Comparison of ENCODE assay signal across 37 cellular contexts in the genomic region with DNA sequence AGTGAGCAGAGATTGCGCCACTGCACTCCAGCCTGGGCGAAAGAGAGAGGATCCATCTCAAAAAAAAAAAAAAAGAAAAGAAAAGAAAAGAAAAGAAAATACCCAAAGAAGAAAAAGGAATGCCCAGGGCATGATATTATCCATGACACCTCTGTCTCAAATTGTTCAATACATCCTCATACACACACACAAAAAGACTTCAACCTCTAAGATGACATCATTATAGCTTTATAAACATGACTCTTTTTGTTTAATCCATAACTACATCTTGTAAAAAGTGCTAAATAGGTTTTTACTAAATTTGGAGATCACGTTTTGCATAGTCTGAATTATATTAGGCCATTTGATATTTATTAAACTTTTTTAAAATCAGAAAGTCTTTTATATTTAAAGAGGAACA. TPM values are rescaled to one million over a fixed set of nuclear protein-coding genes. Genes with fewer than 3 reads are reported as not detected.
"Had no signal": no experiment of that assay in that cellular context is flagged by ENCODE, and none has a peak within 500 bp of the region (broad histone marks: within the 10 kb centered on the region; RNA-seq: fewer than 3 reads in every experiment).

No MANE protein-coding gene starts in this region.

- DNase-seq: Karpas-422, Kasumi-1, MG63, MM.1S, MV-4-11, NCI-H1048, NCI-H1092, NCI-H1092 treated with DMSO at 0.1 percent for 48 hours, NCI-H1105, NCI-H1105 treated with DMSO at 0.1 percent for 48 hours, NCI-H1417, NCI-H1417 treated with DMSO at 0.1 percent for 48 hours, NCI-H1436, NCI-H1436 treated with DMSO at 0.1 percent for 48 hours, NCI-H146, NCI-H1694, NCI-H1694 treated with DMSO at 0.1 percent for 48 hours, NCI-H187, NCI-H187 treated with DMSO at 0.1 percent for 48 hours, NCI-H1930, NCI-H2029, NCI-H2029 treated with DMSO at 0.1 percent for 48 hours, NCI-H2081, NCI-H2081 treated with DMSO at 0.1 percent for 48 hours, NCI-H2107, NCI-H2171, NCI-H2171 treated with DMSO at 0.1 percent for 48 hours, NCI-H2227 treated with DMSO at 0.1 percent for 48 hours, NCI-H226, NCI-H345, NCI-H446, NCI-H446 treated with DMSO at 0.1 percent for 48 hours, NCI-H510A, NCI-H510A treated with DMSO at 0.1 percent for 48 hours, NCI-H524 had no signal

- H3K4me3 ChIP-seq: MG63 had no signal

- H3K36me3 ChIP-seq: MG63 had no signal

- H3K9me3 ChIP-seq: MG63 had no signal

RNA-seq across cellular contexts. Expression of a gene that starts 33.1 kb away (rescaled TPM):
- total RNA-seq: LHCN-M2, M059J had no signal
